Comparison of ENCODE assay signal across 1 cellular context in genomic region chr11:64652586-64653387, GRCh38.
TF ChIP-seq lines count a peak whose summit lies in the region.

No MANE protein-coding gene starts in this region.

TF ChIP-seq in HEK293, 187 proteins besides CTCF, POLR2A, EP300 and RAD21 (continued from another document):
- TF ChIP-seq ZBTB49 (tag by site-specific recombination; IDR thresholded peaks at IDR 0.05; ENCODE audit: low read depth), result no peak
- TF ChIP-seq ZNF501 (tag by site-specific recombination; IDR thresholded peaks at IDR 0.05), result no peak
- 0 out of 2 replicates have a peak, but pooled peaks have one; percentile 9 for TF ChIP-seq GLIS1 (tag by site-specific recombination; IDR thresholded peaks at IDR 0.05)
- no peak for TF ChIP-seq ZSCAN23 (tag by site-specific recombination; IDR thresholded peaks at IDR 0.05)
- peak; percentile 69; the same call in 1 of the 2 replicates for TF ChIP-seq SCRT1 (tag by site-specific recombination; IDR thresholded peaks at IDR 0.05; ENCODE audit: borderline replicate concordance)
- TF ChIP-seq ZNF214 (tag by site-specific recombination; IDR thresholded peaks at IDR 0.05; ENCODE audit: borderline replicate concordance), result no peak
- TF ChIP-seq HOXD13 (CRISPR knock-in tag; IDR thresholded peaks at IDR 0.05; ENCODE audit: borderline replicate concordance), result no peak
- TF ChIP-seq ZXDB (tag by site-specific recombination; IDR thresholded peaks at IDR 0.05), result no peak
- TF ChIP-seq ZNF292 (tag by site-specific recombination; IDR thresholded peaks at IDR 0.05; ENCODE audit: borderline replicate concordance, low read depth), result no peak
- TF ChIP-seq SCRT2 (tag by site-specific recombination; IDR thresholded peaks at IDR 0.05), result peak; percentile 79
- 0 out of 2 replicates have a peak, but pooled peaks have one; percentile 41 for TF ChIP-seq ZNF391 (tag by site-specific recombination; IDR thresholded peaks at IDR 0.05; ENCODE audit: borderline replicate concordance, low read depth)
- no peak for TF ChIP-seq ZNF558 (tag by site-specific recombination; IDR thresholded peaks at IDR 0.05)
- no peak for TF ChIP-seq ZNF768 (tag by site-specific recombination; IDR thresholded peaks at IDR 0.05)
- no peak for TF ChIP-seq PRDM1 (tag by site-specific recombination; IDR thresholded peaks at IDR 0.05)
TF ChIP-seq in HEK293: peak in this region for 11.
